15 cellular contexts compared by ENCODE assay signal in the genomic region with DNA sequence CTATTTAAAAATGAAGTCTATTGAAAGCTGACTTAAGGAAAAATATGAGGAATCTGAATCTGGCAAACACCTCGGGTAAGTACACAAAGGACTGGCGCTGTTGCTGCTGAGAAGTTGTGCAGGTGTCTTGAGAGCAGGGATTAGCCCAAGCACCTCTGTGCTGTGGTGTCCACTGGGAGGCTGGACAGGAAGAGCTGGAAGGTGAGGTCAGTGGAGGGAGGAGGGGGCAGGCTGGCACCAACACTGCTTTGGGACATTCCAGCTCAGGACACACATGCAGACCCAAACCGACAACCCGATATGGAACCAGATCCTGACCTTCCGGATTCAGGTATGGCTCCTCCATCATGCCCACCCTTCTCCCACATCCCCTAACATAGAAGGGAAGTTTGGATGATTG. TPM values are rescaled to one million over a fixed set of nuclear protein-coding genes. Genes with fewer than 3 reads are reported as not detected.
A peak's percentile ranks its signal among the peaks of the same experiment; 100 is the strongest.
DNase-seq lines count a peak whose midpoint lies in the region; ATAC-seq and TF ChIP-seq lines count a peak whose summit lies in the region.
"Had no signal": no experiment of that assay in that cellular context is flagged by ENCODE, and none has a peak within 500 bp of the region (broad histone marks: within the 10 kb centered on the region; RNA-seq: fewer than 3 reads in every experiment).

No MANE protein-coding gene starts in this region.

- ATAC-seq in PC-3 (no peak), lower lobe of right lung (peak; percentile 15 to 16), upper lobe of right lung (peak; percentile 44)
- ATAC-seq: HCT116 had no signal

- H3K4me3 ChIP-seq in breast epithelium (no peak overlapping the region), PC-3 (ENCODE audit: low read length) (no peak overlapping the region), lower lobe of right lung (no peak overlapping the region), upper lobe of right lung (no peak overlapping the region), suprapubic skin (no peak overlapping the region)
- H3K4me3 ChIP-seq: BLaER1 had no signal

- H3F3A ChIP-seq in PC-3 (ENCODE audit: low read length, unreplicated experiment) = no peaks in the 10 kb centered on the region

- no TSS peak for BruUV-seq in MCF 10A (replicated peaks; lab: Mats Ljungman, UMichigan)
- no TSS peak for BruUV-seq in PC-3 (replicated peaks; lab: Mats Ljungman, UMichigan)

- TF ChIP-seq POLR2A in breast epithelium (IDR thresholded peaks at IDR 0.05) = no peak
- TF ChIP-seq POLR2A in suprapubic skin (IDR thresholded peaks at IDR 0.05) = no peak

- H3K4me1 Mint-ChIP-seq in MCF 10A (ENCODE audit: insufficient read depth, unreplicated experiment) = no peaks in the 10 kb centered on the region
- H3K4me1 Mint-ChIP-seq: CD8-positive, alpha-beta memory T cell had no signal

- no peaks in the 10 kb centered on the region for H3K9me2 ChIP-seq in PC-3 (replicated peaks; ENCODE audit: low read length)

- intact Hi-C loops in breast epithelium (cut with DNase I; ENCODE audit: low total_unique reads) = no loop called here
- intact Hi-C loops in MCF 10A (cut with micrococcal nuclease) = loop anchor here (10.0 kb wide), 1 partner anchor 72 kb away; no protein-coding TSS in a partner anchor
- intact Hi-C loops in PC-3 (cut with micrococcal nuclease) = no loop called here
- intact Hi-C loops in lower lobe of right lung (cut with DNase I) = no loop called here
- intact Hi-C loops in upper lobe of right lung (cut with DNase I) = no loop called here

- TF ChIP-seq CTCF in breast epithelium (IDR thresholded peaks at IDR 0.05) = no peak
- no peak for TF ChIP-seq CTCF in MCF 10A (IDR thresholded peaks at IDR 0.05; ENCODE audit: unreplicated experiment)
- no peak for TF ChIP-seq CTCF in PC-3 (conservative IDR thresholded peaks at IDR 0.05; ENCODE audit: low read depth, low read length)
- TF ChIP-seq CTCF in lower lobe of right lung (IDR thresholded peaks at IDR 0.05) = no peak
- TF ChIP-seq CTCF in upper lobe of right lung (IDR thresholded peaks at IDR 0.05) = no peak
- no peak for TF ChIP-seq CTCF in suprapubic skin (IDR thresholded peaks at IDR 0.05)

- H3K36me3 Mint-ChIP-seq in MCF 10A (ENCODE audit: insufficient read depth, unreplicated experiment) = no peaks in the 10 kb centered on the region

- peak in 1 of 2 donors; percentile 34 for DNase-seq in breast epithelium (ENCODE audit: low spot score in 2 of 2)
- no peak for DNase-seq in MCF 10A (ENCODE audit: unreplicated experiment)
- no peak for DNase-seq in PC-3
- no peak for DNase-seq in lower lobe of right lung
- no peak for DNase-seq in upper lobe of right lung
- DNase-seq in SHP77 treated with DMSO at 0.1 percent for 48 hours (lab: John Stamatoyannopoulos, UW) = no peak
- DNase-seq in NCI-H446 (lab: John Stamatoyannopoulos, UW) = no peak
- no peak for DNase-seq in suprapubic skin (ENCODE audit: low spot score in 2 of 2)
- DNase-seq: 8988T; AML-193; CD8-positive, alpha-beta memory T cell had no signal

- H3K27me3 ChIP-seq in breast epithelium = no peaks in the 10 kb centered on the region
- H3K27me3 ChIP-seq in PC-3 (ENCODE audit: low read length) = no peaks in the 10 kb centered on the region
- H3K27me3 ChIP-seq in lower lobe of right lung (ENCODE audit: low read depth) = no peaks in the 10 kb centered on the region
- H3K27me3 ChIP-seq in upper lobe of right lung = no peaks in the 10 kb centered on the region
- no peaks in the 10 kb centered on the region for H3K27me3 ChIP-seq in suprapubic skin
- H3K27me3 ChIP-seq: BLaER1 had no signal

- H3K36me3 ChIP-seq in breast epithelium (no peaks in the 10 kb centered on the region), PC-3 (ENCODE audit: low read depth, low read length) (no peaks in the 10 kb centered on the region), lower lobe of right lung (no peaks in the 10 kb centered on the region), upper lobe of right lung (no peaks in the 10 kb centered on the region), suprapubic skin (no peaks in the 10 kb centered on the region)
- H3K36me3 ChIP-seq: BLaER1 had no signal

- peaks cover 0 to 5% of the 10 kb centered on the region in 2 donors for H3K9me3 ChIP-seq in breast epithelium
- no peaks in the 10 kb centered on the region for H3K9me3 ChIP-seq in PC-3 (ENCODE audit: low read length)
- H3K9me3 ChIP-seq in lower lobe of right lung = peaks cover 7% of the 10 kb centered on the region
- no peaks in the 10 kb centered on the region for H3K9me3 ChIP-seq in upper lobe of right lung
- no peaks in the 10 kb centered on the region for H3K9me3 ChIP-seq in suprapubic skin

- H3K27ac Mint-ChIP-seq in MCF 10A (ENCODE audit: low read depth, unreplicated experiment) = no peak overlapping the region

- H3K4me1 ChIP-seq in breast epithelium (no peaks in the 10 kb centered on the region), PC-3 (ENCODE audit: insufficient read depth, low read length) (peaks cover 14% of the 10 kb centered on the region), lower lobe of right lung (peaks cover 24% of the 10 kb centered on the region), upper lobe of right lung (peaks cover 10% of the 10 kb centered on the region), suprapubic skin (no peaks in the 10 kb centered on the region)
- H3K4me1 ChIP-seq: BLaER1, Caco-2 had no signal

- no peak overlapping the region for H3K4me3 Mint-ChIP-seq in MCF 10A (ENCODE audit: unreplicated experiment)
- H3K4me3 Mint-ChIP-seq: CD8-positive, alpha-beta memory T cell had no signal

- WGBS in suprapubic skin = 83% methylated on average over 5 of the region's 5 CpGs

- H3K9ac ChIP-seq in PC-3 (ENCODE audit: low read length) = no peak overlapping the region
- H3K9ac ChIP-seq: BLaER1 had no signal

- POLR2A ChIA-PET in MCF 10A (lab: Yijun Ruan, JAX) (interaction anchor here (0.9 to 1.0 kb wide), 2 partner anchors 19 to 46 kb away, joined by 3 to 4 read pairs; no protein-coding TSS in a partner anchor), PC-3 (lab: Charles Lee; ENCODE audit: unreplicated experiment) (no interaction called here)

- no peak for TF ChIP-seq EP300 in suprapubic skin (IDR thresholded peaks at IDR 0.05)

- no peaks in the 10 kb centered on the region for H3K9me3 Mint-ChIP-seq in MCF 10A (ENCODE audit: unreplicated experiment)
- H3K9me3 Mint-ChIP-seq: CD8-positive, alpha-beta memory T cell had no signal

- no peak overlapping the region for H3K4me2 ChIP-seq in PC-3 (ENCODE audit: low read length)
- H3K4me2 ChIP-seq: BLaER1 had no signal

- no peaks in the 10 kb centered on the region for H3K27me3 Mint-ChIP-seq in MCF 10A (ENCODE audit: insufficient read depth, unreplicated experiment)

- H4K20me1 ChIP-seq in PC-3 (ENCODE audit: low read length) = no peaks in the 10 kb centered on the region
- H4K20me1 ChIP-seq: BLaER1 had no signal

- H3K27ac ChIP-seq in breast epithelium (peak overlapping the region; percentile 28 to 52), PC-3 (ENCODE audit: low read length) (no peak overlapping the region), lower lobe of right lung (no peak overlapping the region), upper lobe of right lung (no peak overlapping the region), suprapubic skin (no peak overlapping the region)
- H3K27ac ChIP-seq: BLaER1 had no signal

- 0 out of 2 replicates have a peak overlapping the region, but pooled peaks have one; percentile 22 for H2AFZ ChIP-seq in PC-3 (ENCODE audit: low read length)

- H3K79me2 ChIP-seq in PC-3 (ENCODE audit: low read length) = no peaks in the 10 kb centered on the region

- CTCF ChIA-PET in MCF 10A (lab: Yijun Ruan, JAX) = interaction anchor here (0.6 to 1.0 kb wide), 3 partner anchors 8 to 147 kb away, joined by 3 to 6 read pairs (median 3); no protein-coding TSS in a partner anchor
- CTCF ChIA-PET in PC-3 (lab: Charles Lee) = no interaction called here

RNA-seq across cellular contexts. Expression of gene FER1L5, which starts 20.6 kb away (rescaled TPM):
- total RNA-seq in breast epithelium (under 1 TPM in 2 of 3 donors, not detected in 1; 0.73 to 0.98 TPM), MCF 10A (2022) (not detected in 2 replicates), PC-3 (2014; rRNA removed) (not detected in 2 replicates), lower lobe of right lung (0.44 TPM), upper lobe of right lung (0.14 TPM), suprapubic skin (not detected)
- total RNA-seq: CD8-positive, alpha-beta memory T cell; H4 had no signal

RNA-seq across cellular contexts. Expression of gene KANSL3, which starts 25.1 kb away (rescaled TPM):
- total RNA-seq in breast epithelium = 10 to 100 TPM; 44.2 to 64.1 (median 53.1) TPM
- total RNA-seq in MCF 10A (2022) = 36.0 and 41.4 TPM in 2 replicates
- 30.6 and 35.7 TPM in 2 replicates for total RNA-seq in PC-3 (2014; rRNA removed)
- total RNA-seq in lower lobe of right lung = 45.0 TPM
- 50.1 TPM for total RNA-seq in upper lobe of right lung
- 10 to 100 TPM; 29.3 to 70.5 (median 37.4) TPM for total RNA-seq in suprapubic skin

Comparison
In these comparisons a context has a peak if more than half of its experiments do, and no peak if none do; other contexts are left out.
1. H3K27ac ChIP-seq: peak in breast epithelium (2 of 2); none in PC-3 (single experiment), lower lobe of right lung (single experiment), upper lobe of right lung (single experiment) and suprapubic skin (single experiment).